Comparison of ENCODE assay signal across 18 cellular contexts in the genomic region with DNA sequence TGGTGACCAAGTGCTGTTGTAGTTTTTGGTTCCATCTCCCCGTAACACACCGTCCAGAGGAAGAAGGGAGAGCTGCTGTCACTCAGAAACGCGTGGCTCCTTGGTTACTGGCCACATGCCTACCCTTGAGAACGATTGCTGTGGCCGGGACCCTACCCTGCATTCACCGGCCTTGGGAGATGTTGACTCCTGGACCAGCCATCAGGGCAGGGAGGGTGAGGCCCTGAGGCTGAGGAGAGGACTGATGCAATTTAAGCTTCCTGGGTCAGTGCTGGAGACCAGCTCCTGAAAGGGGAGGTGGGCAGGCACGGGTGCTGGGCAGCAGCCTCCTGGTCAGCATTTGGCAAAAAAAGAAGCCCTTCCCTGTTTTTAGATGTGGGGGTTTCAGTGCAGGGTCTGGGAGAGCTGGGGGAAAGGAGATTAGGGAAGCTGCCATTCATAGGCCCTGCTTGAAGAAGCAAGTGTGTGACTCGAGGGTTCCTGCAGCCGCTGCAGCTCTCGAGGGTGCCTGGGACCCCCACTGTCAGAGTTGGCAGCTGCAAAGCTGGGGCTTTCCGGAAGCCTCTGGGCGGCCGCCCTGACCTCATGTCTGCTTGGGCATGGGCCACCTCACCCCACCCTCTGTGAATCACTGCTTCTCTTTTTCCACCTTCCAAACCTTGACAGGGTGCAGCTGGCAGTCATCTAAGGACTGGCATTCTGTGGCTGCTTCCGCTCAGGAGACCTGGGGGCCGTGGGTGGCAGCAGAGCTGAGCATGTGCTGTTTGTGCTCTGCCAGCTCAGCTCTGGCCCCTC.
"Had no signal": no experiment of that assay in that cellular context is flagged by ENCODE, and none has a peak within 500 bp of the region (broad histone marks: within the 10 kb centered on the region; RNA-seq: fewer than 3 reads in every experiment).

No MANE protein-coding gene starts in this region.

- H3K27ac Mint-ChIP-seq: activated T-helper 2 cell treated with anti-CD3 and anti-CD28 coated beads, Interferon-gamma antibody, Interleukin-2, Interleukin-4, amounts not matched to agents 10 μg/mL and 5 μg/mL and 100 μg/mL, durations not matched to agents 14 hours and 24 hours and 36 hours; immature natural killer cell; natural killer cell treated with Interleukin-12 subunit alpha and Interleukin-12 subunit beta and Interleukin-15 and Interleukin-18, amount 100 ng/mL, for 72 hours had no signal

- H3K27ac ChIP-seq: breast epithelium, epithelial cell of prostate, psoas muscle, right lobe of liver had no signal

- H3K9me3 Mint-ChIP-seq: activated naive CD4-positive, alpha-beta T cell treated with anti-CD3 and anti-CD28 coated beads, Interleukin-2, amount 50 U/mL, for 72 hours; activated T-helper 2 cell treated with anti-CD3 and anti-CD28 coated beads, Interferon-gamma antibody, Interleukin-2, Interleukin-4, amounts not matched to agents 10 μg/mL and 5 μg/mL and 100 μg/mL, durations not matched to agents 14 hours and 24 hours and 36 hours; immature natural killer cell; natural killer cell treated with Interleukin-12 subunit alpha and Interleukin-12 subunit beta and Interleukin-15 and Interleukin-18, amount 100 ng/mL, for 72 hours had no signal

- H3K4me1 ChIP-seq: breast epithelium, psoas muscle, right lobe of liver had no signal

- H3K9me3 ChIP-seq: breast epithelium, psoas muscle, right lobe of liver had no signal

- H3K36me3 ChIP-seq: breast epithelium, right lobe of liver had no signal

- ATAC-seq: left colon; natural killer cell treated with Interleukin-12 subunit alpha and Interleukin-12 subunit beta and Interleukin-15 and Interleukin-18, amount 100 ng/mL, for 72 hours had no signal

- H3K4me1 Mint-ChIP-seq: immature natural killer cell had no signal

- H3K4me3 ChIP-seq: breast epithelium, psoas muscle, right lobe of liver had no signal

- H3K4me3 Mint-ChIP-seq: immature natural killer cell; natural killer cell treated with Interleukin-12 subunit alpha and Interleukin-12 subunit beta and Interleukin-15 and Interleukin-18, amount 100 ng/mL, for 72 hours had no signal

- H3K36me3 Mint-ChIP-seq: natural killer cell treated with Interleukin-12 subunit alpha and Interleukin-12 subunit beta and Interleukin-15 and Interleukin-18, amount 100 ng/mL, for 72 hours had no signal

- DNase-seq: activated CD4-positive, alpha-beta T cell treated with anti-CD3 and anti-CD28 coated beads, Interleukin-2, amount 50 U/mL, for 1 hour; activated CD4-positive, CD25-positive, alpha-beta regulatory T cell; activated T-cell treated with anti-CD3 and anti-CD28 coated beads for 4 hours; anterior cingulate cortex; effector CD4-positive, alpha-beta T cell; immature natural killer cell; left colon; occipital lobe; psoas muscle; right lobe of liver; stimulated activated CD4-positive, alpha-beta T cell treated with anti-CD3 and anti-CD28 coated beads, Interleukin-2, amount 100 ng/mL, for 24 hours; stimulated activated naive CD4-positive, alpha-beta T cell; T-helper 2 cell had no signal

- H3K27me3 ChIP-seq: breast epithelium, right lobe of liver had no signal

- H3K27me3 Mint-ChIP-seq: natural killer cell treated with Interleukin-12 subunit alpha and Interleukin-12 subunit beta and Interleukin-15 and Interleukin-18, amount 100 ng/mL, for 72 hours had no signal
